ENCODE assay signal across 23 cellular contexts in the genomic region with DNA sequence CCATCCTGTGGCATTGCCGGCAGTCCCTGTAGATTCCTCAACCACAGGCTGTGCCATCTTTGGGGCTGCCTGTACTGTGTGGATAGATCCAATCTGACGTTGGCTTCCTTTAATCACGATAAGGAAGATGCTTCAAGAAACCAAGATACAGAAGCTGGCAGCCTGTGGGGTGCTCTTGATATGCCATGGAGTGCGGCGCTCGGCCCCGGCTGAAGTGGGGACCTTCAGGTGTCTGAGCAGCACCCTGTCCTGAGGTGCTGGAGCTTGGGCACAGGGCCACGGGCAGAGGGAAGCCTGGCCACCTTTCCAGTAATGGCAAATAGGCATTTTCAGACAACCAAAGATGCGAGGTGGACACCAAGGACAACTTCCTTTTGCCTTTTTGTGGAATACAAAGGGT.
DNase-seq lines count a peak whose midpoint lies in the region; ATAC-seq, FAIRE-seq and TF ChIP-seq lines count a peak whose summit lies in the region.
"Had no signal": no experiment of that assay in that cellular context is flagged by ENCODE, and none has a peak within 500 bp of the region (broad histone marks: within the 10 kb centered on the region; RNA-seq: fewer than 3 reads in every experiment).

No MANE protein-coding gene starts in this region.

- H3K27me3 ChIP-seq in liver (ENCODE audit: control insufficient read depth in 4 of 4, insufficient read depth in 4 of 4, low read length in 3 of 4) = no peaks in the 10 kb centered on the region
- no peaks in the 10 kb centered on the region for H3K27me3 ChIP-seq in pancreas
- H3K27me3 ChIP-seq: BLaER1, Peyer's patch had no signal

- H3K9me3 ChIP-seq in liver (ENCODE audit: control insufficient read depth in 4 of 4, low read length in 3 of 4) = no peaks in the 10 kb centered on the region
- H3K9me3 ChIP-seq in pancreas = no peaks in the 10 kb centered on the region
- H3K9me3 ChIP-seq: BLaER1, Peyer's patch had no signal

- no peak overlapping the region for H3K9ac ChIP-seq in liver (ENCODE audit: low read depth in 1 of 2, low read length in 2 of 2)
- H3K9ac ChIP-seq: BLaER1 had no signal

- H3K4me1 ChIP-seq in liver (ENCODE audit: control insufficient read depth in 4 of 4, insufficient read depth in 4 of 4, low read length in 3 of 4) (peaks cover 7 to 41% (median 26%) of the 10 kb centered on the region in 4 donors), pancreas (peaks cover 4 to 10% (median 8%) of the 10 kb centered on the region in 3 donors)
- H3K4me1 ChIP-seq: BLaER1, Peyer's patch had no signal

- H3K27ac ChIP-seq in C4-2B = peak overlapping the region; percentile 15
- peak overlapping the region; percentile 3 to 52 for H3K27ac ChIP-seq in liver (ENCODE audit: low read depth in 1 of 2, low read length in 2 of 2)
- peak overlapping the region; percentile 39 to 70 (median 50) for H3K27ac ChIP-seq in pancreas
- H3K27ac ChIP-seq: 22Rv1, BLaER1, Peyer's patch, SK-N-MC had no signal

- FAIRE-seq in pancreas (lab: Jason Lieb, UNC) = no peak
- FAIRE-seq: GM12891 had no signal

- H3K4me3 ChIP-seq in liver (ENCODE audit: low read depth in 1 of 3, low read length in 3 of 3) = no peak overlapping the region
- no peak overlapping the region for H3K4me3 ChIP-seq in pancreas
- H3K4me3 ChIP-seq: BLaER1, Peyer's patch had no signal

- no peak for TF ChIP-seq CTCF in C4-2B (conservative IDR thresholded peaks at IDR 0.05)
- no peak for TF ChIP-seq CTCF in liver (IDR thresholded peaks at IDR 0.05; ENCODE audit: low read depth, low read length, missing input control)
- TF ChIP-seq CTCF in pancreas (IDR thresholded peaks at IDR 0.05) = no peak

- DNase-seq in activated CD8-positive, alpha-beta memory T cell treated with anti-CD3 and anti-CD28 coated beads for 24 hours = peak; percentile 24
- no peak for DNase-seq in activated CD8-positive, alpha-beta memory T cell treated with anti-CD3 and anti-CD28 coated beads, Interleukin-2, amount 50 U/mL, for 4 hours
- DNase-seq in pancreas (no peak), Kasumi-1 (lab: John Stamatoyannopoulos, UW) (no peak), C1 segment of cervical spinal cord (lab: John Stamatoyannopoulos, UW) (no peak)
- DNase-seq: ACHN, DND-41, H7, NCI-H1092, NCI-H1436, NCI-H1930, NCI-H345, NCI-H524, NCI-H774, Peyer's patch had no signal

- ATAC-seq in pancreas (no peak), HG03520 (IDR thresholded peaks at IDR 0.05; ENCODE audit: unreplicated experiment) (no peak)
- ATAC-seq: CD8-positive, alpha-beta T cell had no signal

- intact Hi-C loops in pancreas (cut with DNase I) = no loop called here

- WGBS in liver = 90% methylated on average over 9 of the region's 9 CpGs
- WGBS in pancreas, 2 donors = 77 to 81% methylated on average over 9 of the region's 9 CpGs

- no peak for TF ChIP-seq RAD21 in liver (IDR thresholded peaks at IDR 0.05)

- H3K36me3 ChIP-seq in liver (ENCODE audit: control insufficient read depth in 4 of 4, insufficient read depth in 3 of 4, low read depth in 1 of 4, low read length in 3 of 4) (no peaks in the 10 kb centered on the region), pancreas (no peaks in the 10 kb centered on the region)
- H3K36me3 ChIP-seq: BLaER1, Peyer's patch had no signal

TF ChIP-seq in liver, 16 proteins besides CTCF, POLR2A, EP300 and RAD21:
- TF ChIP-seq GABPA (IDR thresholded peaks at IDR 0.05 in 1 of 2, conservative IDR thresholded peaks at IDR 0.05 in 1 of 2) = no peak
- no peak for TF ChIP-seq FOXA1 (IDR thresholded peaks at IDR 0.05)
- TF ChIP-seq, protein P1, sequence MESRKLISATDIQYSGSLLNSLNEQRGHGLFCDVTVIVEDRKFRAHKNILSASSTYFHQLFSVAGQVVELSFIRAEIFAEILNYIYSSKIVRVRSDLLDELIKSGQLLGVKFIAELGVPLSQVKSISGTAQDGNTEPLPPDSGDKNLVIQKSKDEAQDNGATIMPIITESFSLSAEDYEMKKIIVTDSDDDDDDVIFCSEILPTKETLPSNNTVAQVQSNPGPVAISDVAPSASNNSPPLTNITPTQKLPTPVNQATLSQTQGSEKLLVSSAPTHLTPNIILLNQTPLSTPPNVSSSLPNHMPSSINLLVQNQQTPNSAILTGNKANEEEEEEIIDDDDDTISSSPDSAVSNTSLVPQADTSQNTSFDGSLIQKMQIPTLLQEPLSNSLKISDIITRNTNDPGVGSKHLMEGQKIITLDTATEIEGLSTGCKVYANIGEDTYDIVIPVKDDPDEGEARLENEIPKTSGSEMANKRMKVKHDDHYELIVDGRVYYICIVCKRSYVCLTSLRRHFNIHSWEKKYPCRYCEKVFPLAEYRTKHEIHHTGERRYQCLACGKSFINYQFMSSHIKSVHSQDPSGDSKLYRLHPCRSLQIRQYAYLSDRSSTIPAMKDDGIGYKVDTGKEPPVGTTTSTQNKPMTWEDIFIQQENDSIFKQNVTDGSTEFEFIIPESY (IDR thresholded peaks at IDR 0.05) = no peak
- TF ChIP-seq EGR1 (IDR thresholded peaks at IDR 0.05; ENCODE audit: low read depth in 2 of 2) = no peak
- no peak for TF ChIP-seq RXRA (IDR thresholded peaks at IDR 0.05)
- TF ChIP-seq YY1 (IDR thresholded peaks at IDR 0.05) = no peak
- TF ChIP-seq, protein P2, sequence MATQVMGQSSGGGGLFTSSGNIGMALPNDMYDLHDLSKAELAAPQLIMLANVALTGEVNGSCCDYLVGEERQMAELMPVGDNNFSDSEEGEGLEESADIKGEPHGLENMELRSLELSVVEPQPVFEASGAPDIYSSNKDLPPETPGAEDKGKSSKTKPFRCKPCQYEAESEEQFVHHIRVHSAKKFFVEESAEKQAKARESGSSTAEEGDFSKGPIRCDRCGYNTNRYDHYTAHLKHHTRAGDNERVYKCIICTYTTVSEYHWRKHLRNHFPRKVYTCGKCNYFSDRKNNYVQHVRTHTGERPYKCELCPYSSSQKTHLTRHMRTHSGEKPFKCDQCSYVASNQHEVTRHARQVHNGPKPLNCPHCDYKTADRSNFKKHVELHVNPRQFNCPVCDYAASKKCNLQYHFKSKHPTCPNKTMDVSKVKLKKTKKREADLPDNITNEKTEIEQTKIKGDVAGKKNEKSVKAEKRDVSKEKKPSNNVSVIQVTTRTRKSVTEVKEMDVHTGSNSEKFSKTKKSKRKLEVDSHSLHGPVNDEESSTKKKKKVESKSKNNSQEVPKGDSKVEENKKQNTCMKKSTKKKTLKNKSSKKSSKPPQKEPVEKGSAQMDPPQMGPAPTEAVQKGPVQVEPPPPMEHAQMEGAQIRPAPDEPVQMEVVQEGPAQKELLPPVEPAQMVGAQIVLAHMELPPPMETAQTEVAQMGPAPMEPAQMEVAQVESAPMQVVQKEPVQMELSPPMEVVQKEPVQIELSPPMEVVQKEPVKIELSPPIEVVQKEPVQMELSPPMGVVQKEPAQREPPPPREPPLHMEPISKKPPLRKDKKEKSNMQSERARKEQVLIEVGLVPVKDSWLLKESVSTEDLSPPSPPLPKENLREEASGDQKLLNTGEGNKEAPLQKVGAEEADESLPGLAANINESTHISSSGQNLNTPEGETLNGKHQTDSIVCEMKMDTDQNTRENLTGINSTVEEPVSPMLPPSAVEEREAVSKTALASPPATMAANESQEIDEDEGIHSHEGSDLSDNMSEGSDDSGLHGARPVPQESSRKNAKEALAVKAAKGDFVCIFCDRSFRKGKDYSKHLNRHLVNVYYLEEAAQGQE (IDR thresholded peaks at IDR 0.05) = no peak
- TF ChIP-seq HNF4A (conservative IDR thresholded peaks at IDR 0.05) = no peak
- no peak for TF ChIP-seq NR2F2 (IDR thresholded peaks at IDR 0.05)
- TF ChIP-seq, protein P3, sequence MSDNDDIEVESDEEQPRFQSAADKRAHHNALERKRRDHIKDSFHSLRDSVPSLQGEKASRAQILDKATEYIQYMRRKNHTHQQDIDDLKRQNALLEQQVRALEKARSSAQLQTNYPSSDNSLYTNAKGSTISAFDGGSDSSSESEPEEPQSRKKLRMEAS (IDR thresholded peaks at IDR 0.05) = no peak
- TF ChIP-seq, protein P4, sequence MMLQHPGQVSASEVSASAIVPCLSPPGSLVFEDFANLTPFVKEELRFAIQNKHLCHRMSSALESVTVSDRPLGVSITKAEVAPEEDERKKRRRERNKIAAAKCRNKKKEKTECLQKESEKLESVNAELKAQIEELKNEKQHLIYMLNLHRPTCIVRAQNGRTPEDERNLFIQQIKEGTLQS (IDR thresholded peaks at IDR 0.05) = no peak
- no peak for TF ChIP-seq HNF4G (IDR thresholded peaks at IDR 0.05)
- TF ChIP-seq SP1 (IDR thresholded peaks at IDR 0.05) = no peak
